ENCODE assay signal across 1 cellular context in the genomic region with DNA sequence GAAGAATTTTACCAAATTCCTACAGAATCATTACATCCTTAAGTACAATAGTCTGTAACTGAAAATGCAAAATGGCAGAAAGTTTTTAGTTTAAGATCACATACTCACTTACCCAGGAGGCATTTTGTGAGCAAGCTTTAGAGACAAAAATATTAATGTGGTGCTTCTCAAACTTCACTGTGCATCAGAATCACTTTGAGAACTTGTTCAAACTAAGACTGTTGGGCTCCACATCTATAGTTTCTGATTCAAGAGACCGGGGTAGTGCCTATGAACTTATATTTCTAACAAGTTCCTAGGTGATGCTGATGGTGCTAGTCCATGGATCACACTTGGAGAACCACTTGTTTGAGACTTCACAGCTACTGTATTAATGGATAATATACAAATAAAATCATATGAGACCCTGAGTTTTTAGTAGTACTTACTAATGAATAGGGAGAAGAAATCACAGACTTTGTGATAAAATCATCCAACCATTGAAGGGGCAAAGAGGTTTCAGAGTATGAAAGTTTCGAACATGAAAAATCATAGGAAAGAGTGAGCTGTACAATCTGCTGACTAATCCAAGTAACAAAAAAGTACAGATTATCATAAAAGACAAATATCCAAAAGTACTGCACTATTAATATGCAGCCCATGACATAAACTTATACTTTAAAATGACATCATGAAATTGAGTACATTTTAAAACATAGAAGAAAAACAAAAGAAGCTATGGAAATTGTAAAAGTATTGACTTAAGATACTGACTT.
TF ChIP-seq lines count a peak whose summit lies in the region.

No MANE protein-coding gene starts in this region.

TF ChIP-seq in GM12878, 131 proteins besides CTCF, POLR2A, EP300 and RAD21:
- TF ChIP-seq ATF7 (IDR thresholded peaks at IDR 0.05; ENCODE audit: low read depth) = 0 out of 2 replicates have a peak, but pooled peaks have one; percentile 27
- TF ChIP-seq, protein P1, sequence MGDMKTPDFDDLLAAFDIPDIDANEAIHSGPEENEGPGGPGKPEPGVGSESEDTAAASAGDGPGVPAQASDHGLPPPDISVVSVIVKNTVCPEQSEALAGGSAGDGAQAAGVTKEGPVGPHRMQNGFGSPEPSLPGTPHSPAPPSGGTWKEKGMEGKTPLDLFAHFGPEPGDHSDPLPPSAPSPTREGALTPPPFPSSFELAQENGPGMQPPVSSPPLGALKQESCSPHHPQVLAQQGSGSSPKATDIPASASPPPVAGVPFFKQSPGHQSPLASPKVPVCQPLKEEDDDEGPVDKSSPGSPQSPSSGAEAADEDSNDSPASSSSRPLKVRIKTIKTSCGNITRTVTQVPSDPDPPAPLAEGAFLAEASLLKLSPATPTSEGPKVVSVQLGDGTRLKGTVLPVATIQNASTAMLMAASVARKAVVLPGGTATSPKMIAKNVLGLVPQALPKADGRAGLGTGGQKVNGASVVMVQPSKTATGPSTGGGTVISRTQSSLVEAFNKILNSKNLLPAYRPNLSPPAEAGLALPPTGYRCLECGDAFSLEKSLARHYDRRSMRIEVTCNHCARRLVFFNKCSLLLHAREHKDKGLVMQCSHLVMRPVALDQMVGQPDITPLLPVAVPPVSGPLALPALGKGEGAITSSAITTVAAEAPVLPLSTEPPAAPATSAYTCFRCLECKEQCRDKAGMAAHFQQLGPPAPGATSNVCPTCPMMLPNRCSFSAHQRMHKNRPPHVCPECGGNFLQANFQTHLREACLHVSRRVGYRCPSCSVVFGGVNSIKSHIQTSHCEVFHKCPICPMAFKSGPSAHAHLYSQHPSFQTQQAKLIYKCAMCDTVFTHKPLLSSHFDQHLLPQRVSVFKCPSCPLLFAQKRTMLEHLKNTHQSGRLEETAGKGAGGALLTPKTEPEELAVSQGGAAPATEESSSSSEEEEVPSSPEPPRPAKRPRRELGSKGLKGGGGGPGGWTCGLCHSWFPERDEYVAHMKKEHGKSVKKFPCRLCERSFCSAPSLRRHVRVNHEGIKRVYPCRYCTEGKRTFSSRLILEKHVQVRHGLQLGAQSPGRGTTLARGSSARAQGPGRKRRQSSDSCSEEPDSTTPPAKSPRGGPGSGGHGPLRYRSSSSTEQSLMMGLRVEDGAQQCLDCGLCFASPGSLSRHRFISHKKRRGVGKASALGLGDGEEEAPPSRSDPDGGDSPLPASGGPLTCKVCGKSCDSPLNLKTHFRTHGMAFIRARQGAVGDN (IDR thresholded peaks at IDR 0.05) = no peak
- peak; percentile 14; the same call in 1 of the 2 replicates for TF ChIP-seq JUNB (IDR thresholded peaks at IDR 0.05)
TF ChIP-seq in GM12878: peak in this region for 2.
